20 cellular contexts compared by ENCODE assay signal in the genomic region with DNA sequence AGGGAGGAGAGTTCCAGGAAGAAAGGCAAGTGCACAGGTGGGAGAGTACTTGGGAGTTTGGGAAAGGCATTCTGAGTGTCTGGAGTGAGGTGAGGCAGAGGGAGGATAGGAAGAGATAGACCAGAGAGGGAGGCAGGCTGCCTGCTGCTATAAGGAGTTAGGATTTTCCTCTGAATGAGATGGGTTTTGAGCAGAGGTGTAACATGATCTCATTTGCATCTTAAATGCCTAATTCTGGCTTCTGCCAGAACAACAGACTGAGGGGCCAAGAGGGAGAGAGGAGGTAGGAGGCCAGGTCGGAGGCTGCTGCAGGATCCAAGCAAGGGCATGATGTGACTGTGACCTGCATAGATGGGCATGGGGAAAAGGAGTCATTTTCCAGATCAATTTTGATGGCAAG. TPM values are rescaled to one million over a fixed set of nuclear protein-coding genes. Genes with fewer than 3 reads are reported as not detected.
"Had no signal": no experiment of that assay in that cellular context is flagged by ENCODE, and none has a peak within 500 bp of the region (broad histone marks: within the 10 kb centered on the region; RNA-seq: fewer than 3 reads in every experiment).

No MANE protein-coding gene starts in this region.

- H3K4me1 Mint-ChIP-seq: activated T-helper 17 cell treated with anti-CD3 and anti-CD28 coated beads, Interleukin-2, amount 50 U/mL, for 72 hours had no signal

- H3K9me3 ChIP-seq: prostate gland, thyroid gland, upper lobe of right lung had no signal

- DNase-seq: activated T-cell treated with anti-CD3 and anti-CD28 coated beads, Interleukin-2, amount 50 U/mL, for 1 hour; aorta; effector CD4-positive, alpha-beta T cell; foreskin melanocyte; left cardiac atrium; mesenchymal stem cell; mucosa of descending colon; stimulated activated CD4-positive, alpha-beta T cell treated with anti-CD3 and anti-CD28 coated beads, Interleukin-2, amount 100 ng/mL, for 48 hours; stimulated activated naive CD4-positive, alpha-beta T cell treated with Interleukin-2 at 50 U/mL for 16 hours; T-helper 9 cell; thyroid gland; upper lobe of right lung had no signal

- H3K4me3 ChIP-seq: mucosa of descending colon, prostate gland, thyroid gland, upper lobe of right lung had no signal

- ATAC-seq: activated naive CD4-positive, alpha-beta T cell treated with anti-CD3 and anti-CD28 coated beads, Interleukin-2, amount 50 U/mL, for 72 hours; activated T-helper 17 cell treated with anti-CD3 and anti-CD28 coated beads, Interleukin-2, amount 50 U/mL, for 72 hours; left cardiac atrium; mucosa of descending colon; upper lobe of right lung had no signal

- H3K27me3 ChIP-seq: thyroid gland, upper lobe of right lung had no signal

- H3K27ac ChIP-seq: prostate gland, thyroid gland, upper lobe of right lung had no signal

- H3K4me1 ChIP-seq: prostate gland, thyroid gland, upper lobe of right lung had no signal

- H3K27me3 Mint-ChIP-seq: dendritic cell treated with granulocyte-macrophage colony-stimulating factor and Interleukin-4, amounts not matched to agents 40 ng/mL and 50 ng/mL, for 4 days had no signal

- H3K9me3 Mint-ChIP-seq: dendritic cell treated with granulocyte-macrophage colony-stimulating factor and Interleukin-4, amounts not matched to agents 40 ng/mL and 50 ng/mL, for 4 days had no signal

- H3K4me3 Mint-ChIP-seq: activated T-helper 17 cell treated with anti-CD3 and anti-CD28 coated beads, Interleukin-2, amount 50 U/mL, for 72 hours; brain; dendritic cell treated with granulocyte-macrophage colony-stimulating factor and Interleukin-4, amounts not matched to agents 40 ng/mL and 50 ng/mL, for 4 days had no signal

- H3K36me3 Mint-ChIP-seq: brain had no signal

- H3K36me3 ChIP-seq: prostate gland, thyroid gland, upper lobe of right lung had no signal

RNA-seq across cellular contexts. Expression of gene IRX6, which starts 31.5 kb away (rescaled TPM):
- total RNA-seq: activated naive CD4-positive, alpha-beta T cell treated with anti-CD3 and anti-CD28 coated beads, Interleukin-2, amount 50 U/mL, for 72 hours; activated T-helper 17 cell treated with anti-CD3 and anti-CD28 coated beads, Interleukin-2, amount 50 U/mL, for 72 hours; chondrocyte; T-helper 1 cell treated with Interleukin-12 subunit alpha and Interleukin-12 subunit beta and Interleukin-4 antibody, amounts not matched to agents 30 ng/mL and 1 ng/mL, for 36 hours had no signal
- polyA plus RNA-seq: aorta, neural cell had no signal
